16 cellular contexts compared by ENCODE assay signal in genomic region chr5:134088291-134088690, GRCh38. TPM values are rescaled to one million over a fixed set of nuclear protein-coding genes. Genes with fewer than 3 reads are reported as not detected.
DNase-seq lines count a peak whose midpoint lies in the region; ATAC-seq and TF ChIP-seq lines count a peak whose summit lies in the region.
"Had no signal": no experiment of that assay in that cellular context is flagged by ENCODE, and none has a peak within 500 bp of the region (broad histone marks: within the 10 kb centered on the region; RNA-seq: fewer than 3 reads in every experiment).

No MANE protein-coding gene starts in this region.

- no peak overlapping the region for H2BK12ac ChIP-seq in trophoblast cell (ENCODE audit: low read length)

- H3K36me3 Mint-ChIP-seq in naive thymus-derived CD4-positive, alpha-beta T cell, result peaks cover 5 to 13% (median 6%) of the 10 kb centered on the region in 5 donors

- CTCF ChIA-PET in SK-N-SH (lab: Yijun Ruan, JAX), result interaction anchor here (1.0 to 2.8 kb wide), 4 partner anchors 12 to 48 kb away, joined by 3 to 11 read pairs (median 6); no protein-coding TSS in a partner anchor
- CTCF ChIA-PET in naive thymus-derived CD4-positive, alpha-beta T cell (lab: Charles Lee), result interaction anchor here (0.6 to 2.0 kb wide), 5 partner anchors 10 to 52 kb away, joined by 3 to 12 read pairs (median 5); no protein-coding TSS in a partner anchor

- H4K12ac ChIP-seq in trophoblast cell (ENCODE audit: low read depth, low read length), result no peak overlapping the region

- H3K4me3 Mint-ChIP-seq in naive thymus-derived CD4-positive, alpha-beta T cell, result peak overlapping the region in 9 of 10 donors; percentile 53 to 87 (median 81)

- no peak overlapping the region for H3K4me3 ChIP-seq in SK-N-SH (ENCODE audit: low read depth in 2 of 2, low read length in 1 of 2)
- no peak overlapping the region for H3K4me3 ChIP-seq in naive thymus-derived CD4-positive, alpha-beta T cell (ENCODE audit: low read length)
- H3K4me3 ChIP-seq in ovary, result no peak overlapping the region
- no peak overlapping the region for H3K4me3 ChIP-seq in trophoblast cell (ENCODE audit: low read depth, low read length)
- H3K4me3 ChIP-seq in adrenal gland, result no peak overlapping the region
- H3K4me3 ChIP-seq: esophagus squamous epithelium, thyroid gland had no signal

- no peaks in the 10 kb centered on the region for H4K20me1 ChIP-seq in SK-N-SH (ENCODE audit: insufficient read depth)

- no peak overlapping the region for H2BK120ac ChIP-seq in trophoblast cell (ENCODE audit: insufficient read depth, low read length, poor library complexity)

- H2BK5ac ChIP-seq in trophoblast cell (ENCODE audit: low read depth, low read length, poor library complexity), result no peak overlapping the region

- H3K4ac ChIP-seq in trophoblast cell (ENCODE audit: low read depth, low read length), result no peak overlapping the region

- POLR2A ChIA-PET in SK-N-SH (lab: Yijun Ruan, JAX), result interaction anchor here (2.4 kb wide), 1 partner anchor 19 kb away, joined by 11 read pairs; no protein-coding TSS in a partner anchor
- POLR2A ChIA-PET in naive thymus-derived CD4-positive, alpha-beta T cell (lab: Charles Lee), result interaction anchor here (0.7 to 6.6 kb wide), 7 partner anchors 7 to 48 kb away, joined by 3 to 43 read pairs (median 5); no protein-coding TSS in a partner anchor

- no peak for TF ChIP-seq RAD21 in SK-N-SH (IDR thresholded peaks at IDR 0.05; ENCODE audit: low read length)

- no peaks in the 10 kb centered on the region for H3K79me1 ChIP-seq in trophoblast cell (ENCODE audit: low read length)

- TF ChIP-seq POLR2A in ovary (IDR thresholded peaks at IDR 0.05), result no peak
- TF ChIP-seq POLR2A in adrenal gland (IDR thresholded peaks at IDR 0.05), result no peak

- H2AK5ac ChIP-seq in trophoblast cell (ENCODE audit: low read length), result no peak overlapping the region

- no peak overlapping the region for H3K18ac ChIP-seq in trophoblast cell (ENCODE audit: low read length)

- no peaks in the 10 kb centered on the region for H3K9me2 ChIP-seq in SK-N-SH

- peaks cover 0 to 29% (median 0%) of the 10 kb centered on the region in 5 donors for H3K27me3 Mint-ChIP-seq in naive thymus-derived CD4-positive, alpha-beta T cell

- no peak overlapping the region for H3K9ac ChIP-seq in SK-N-SH
- H3K9ac ChIP-seq in trophoblast cell (ENCODE audit: low read length), result no peak overlapping the region

- H3K27me3 ChIP-seq in SK-N-SH (ENCODE audit: insufficient read depth), result no peaks in the 10 kb centered on the region
- no peaks in the 10 kb centered on the region for H3K27me3 ChIP-seq in naive thymus-derived CD4-positive, alpha-beta T cell (ENCODE audit: control insufficient read depth in 2 of 2, insufficient read depth in 2 of 2, low read length in 2 of 2)
- H3K27me3 ChIP-seq in ovary, result no peaks in the 10 kb centered on the region
- H3K27me3 ChIP-seq in trophoblast cell (ENCODE audit: insufficient read depth, low read length), result no peaks in the 10 kb centered on the region
- H3K27me3 ChIP-seq in adrenal gland, result no peaks in the 10 kb centered on the region
- H3K27me3 ChIP-seq: thyroid gland had no signal

- no peaks in the 10 kb centered on the region for H3K79me2 ChIP-seq in SK-N-SH (ENCODE audit: insufficient read depth)
- no peaks in the 10 kb centered on the region for H3K79me2 ChIP-seq in trophoblast cell (ENCODE audit: control insufficient read depth, insufficient read depth, low read length, poor library complexity)

- no peak for DNase-seq in SK-N-SH
- peak; percentile 84 for DNase-seq in GM03348 (ENCODE audit: low spot score)
- DNase-seq in amniotic epithelial cell (ENCODE audit: low read depth), result peak; percentile 29
- DNase-seq in naive thymus-derived CD4-positive, alpha-beta T cell, result no peak
- DNase-seq in ovary, result no peak
- no peak for DNase-seq in trophoblast cell
- no peak for DNase-seq in adrenal gland
- DNase-seq: activated CD4-positive, CD25-positive, alpha-beta regulatory T cell; activated gamma-delta T cell; esophagus squamous epithelium; NCI-H1694 treated with DMSO at 0.1 percent for 48 hours; NCI-H446 treated with DMSO at 0.1 percent for 48 hours; stimulated activated CD4-positive, alpha-beta T cell treated with anti-CD3 and anti-CD28 coated beads, Interleukin-12 subunit alpha, Interleukin-12 subunit beta, amount 100 ng/mL, for 4 hours; thyroid gland had no signal

- peak overlapping the region in 1 of 2 experiments; percentile 77; a peak in 1 of 4 replicates for H3K27ac ChIP-seq in SK-N-SH (ENCODE audit: low read depth in 2 of 2, low read length in 1 of 2)
- H3K27ac ChIP-seq in naive thymus-derived CD4-positive, alpha-beta T cell (ENCODE audit: low read depth, low read length), result peak overlapping the region; percentile 66
- no peak overlapping the region for H3K27ac ChIP-seq in ovary
- H3K27ac ChIP-seq in trophoblast cell (ENCODE audit: low read depth, low read length), result no peak overlapping the region
- no peak overlapping the region for H3K27ac ChIP-seq in adrenal gland
- H3K27ac ChIP-seq: 22Rv1, esophagus squamous epithelium, thyroid gland had no signal

- H3K9me3 ChIP-seq in SK-N-SH, result no peaks in the 10 kb centered on the region
- H3K9me3 ChIP-seq in naive thymus-derived CD4-positive, alpha-beta T cell (ENCODE audit: control insufficient read depth in 2 of 3, low read length in 3 of 3), result no peaks in the 10 kb centered on the region
- H3K9me3 ChIP-seq in ovary, result no peaks in the 10 kb centered on the region
- H3K9me3 ChIP-seq in trophoblast cell (ENCODE audit: insufficient read depth, low read depth, low read length), result peaks cover 3% of the 10 kb centered on the region
- no peaks in the 10 kb centered on the region for H3K9me3 ChIP-seq in adrenal gland (replicated peaks in 1 of 3)
- H3K9me3 ChIP-seq: esophagus squamous epithelium, thyroid gland had no signal

- TF ChIP-seq EP300 in SK-N-SH (IDR thresholded peaks at IDR 0.05; ENCODE audit: borderline replicate concordance in 1 of 2, low read depth in 1 of 2, low read length in 1 of 2), result no peak
- TF ChIP-seq EP300 in ovary (IDR thresholded peaks at IDR 0.05), result no peak

- no peak for TF ChIP-seq CTCF in SK-N-SH (IDR thresholded peaks at IDR 0.05)
- TF ChIP-seq CTCF in ovary (IDR thresholded peaks at IDR 0.05), result no peak
- TF ChIP-seq CTCF in adrenal gland (IDR thresholded peaks at IDR 0.05), result no peak

- no peak overlapping the region for H3K14ac ChIP-seq in trophoblast cell (ENCODE audit: low read length)

- H3K27ac Mint-ChIP-seq in naive thymus-derived CD4-positive, alpha-beta T cell, result peak overlapping the region; percentile 89 to 99 (median 96)

- no peaks in the 10 kb centered on the region for H3K36me3 ChIP-seq in SK-N-SH (replicated peaks in 1 of 2; ENCODE audit: control insufficient read depth in 1 of 2, insufficient read depth in 2 of 2, low read length in 1 of 2)
- peaks cover 0 to 3% (median 0%) of the 10 kb centered on the region in 3 experiments for H3K36me3 ChIP-seq in naive thymus-derived CD4-positive, alpha-beta T cell (ENCODE audit: control insufficient read depth in 2 of 3, insufficient read depth in 3 of 3, low read length in 3 of 3)
- H3K36me3 ChIP-seq in ovary, result no peaks in the 10 kb centered on the region
- H3K36me3 ChIP-seq in trophoblast cell (ENCODE audit: control insufficient read depth in 1 of 2, insufficient read depth in 2 of 2, low read length in 2 of 2), result no peaks in the 10 kb centered on the region
- H3K36me3 ChIP-seq in adrenal gland (replicated peaks in 1 of 2), result no peaks in the 10 kb centered on the region
- H3K36me3 ChIP-seq: esophagus squamous epithelium, thyroid gland had no signal

- peaks cover 60 to 100% (median 86%) of the 10 kb centered on the region in 7 donors for H3K4me1 Mint-ChIP-seq in naive thymus-derived CD4-positive, alpha-beta T cell

- H4K91ac ChIP-seq in trophoblast cell (ENCODE audit: low read depth, low read length), result no peak overlapping the region

- H3F3A ChIP-seq in SK-N-SH (replicated peaks; ENCODE audit: insufficient read depth), result no peaks in the 10 kb centered on the region

- no peak overlapping the region for H2AFZ ChIP-seq in SK-N-SH (ENCODE audit: low read depth)
- no peak overlapping the region for H2AFZ ChIP-seq in trophoblast cell (ENCODE audit: insufficient read depth, low read length, poor library complexity)

- no peak overlapping the region for H3K4me2 ChIP-seq in SK-N-SH
- no peak overlapping the region for H3K4me2 ChIP-seq in trophoblast cell (ENCODE audit: low read length)

- H3K9me3 Mint-ChIP-seq in naive thymus-derived CD4-positive, alpha-beta T cell, result no peaks in the 10 kb centered on the region

- intact Hi-C loops in naive thymus-derived CD4-positive, alpha-beta T cell (cut with micrococcal nuclease), result no loop called here
- intact Hi-C loops in ovary (cut with DNase I), result no loop called here
- intact Hi-C loops in adrenal gland (cut with DNase I), result no loop called here

- peak; percentile 36; the same call in 1 of the 3 replicates for ATAC-seq in SK-N-SH treated with all-trans-retinoic acid at 6 μM for 48 hours
- no peak for ATAC-seq in naive thymus-derived CD4-positive, alpha-beta T cell

- H3K23ac ChIP-seq in trophoblast cell (ENCODE audit: low read length), result no peak overlapping the region

- no peak overlapping the region for H4K8ac ChIP-seq in trophoblast cell (ENCODE audit: low read depth, low read length)

- H3K4me1 ChIP-seq in SK-N-SH (ENCODE audit: control insufficient read depth in 1 of 2, insufficient read depth in 2 of 2, low read depth in 1 of 2, low read length in 1 of 2), result peaks cover 0 to 45% of the 10 kb centered on the region in 2 experiments; a peak in 1 of 4 replicates
- peaks cover 68 to 97% of the 10 kb centered on the region in 2 donors for H3K4me1 ChIP-seq in naive thymus-derived CD4-positive, alpha-beta T cell (ENCODE audit: control insufficient read depth in 2 of 2, insufficient read depth in 2 of 2, low read length in 2 of 2)
- no peaks in the 10 kb centered on the region for H3K4me1 ChIP-seq in ovary (ENCODE audit: insufficient read depth)
- peaks cover 0 to 2% of the 10 kb centered on the region in 2 experiments for H3K4me1 ChIP-seq in trophoblast cell (ENCODE audit: control insufficient read depth in 1 of 2, insufficient read depth in 2 of 2, low read length in 2 of 2)
- no peaks in the 10 kb centered on the region for H3K4me1 ChIP-seq in adrenal gland (replicated peaks in 1 of 2)
- H3K4me1 ChIP-seq: thyroid gland had no signal

TF ChIP-seq in SK-N-SH treated with all-trans-retinoic acid at 6 μM for 48 hours, 23 proteins besides CTCF, POLR2A, EP300 and RAD21 (continues in another document):
- TF ChIP-seq ESRRG (CRISPR knock-in tag; IDR thresholded peaks at IDR 0.05) (no peak), SNAI2 (CRISPR knock-in tag; IDR thresholded peaks at IDR 0.05) (no peak)

TF ChIP-seq in SK-N-SH, 30 proteins besides CTCF, POLR2A, EP300 and RAD21 (continues in another document):
- no peak for TF ChIP-seq RXRA (IDR thresholded peaks at IDR 0.05; ENCODE audit: borderline replicate concordance, low read depth)

RNA-seq across cellular contexts. Expression of gene TCF7, which starts 26.2 kb away (rescaled TPM):
- polyA plus RNA-seq in SK-N-SH (2012; rRNA removed), result 2.3 and 2.7 TPM in 2 replicates
- 1.9 and 2.9 TPM in 2 replicates for polyA plus RNA-seq in SK-N-SH (2012; cell fraction: cytosol; rRNA removed)
- 4.0 and 4.4 TPM in 2 replicates for polyA plus RNA-seq in SK-N-SH (2012; cell fraction: nucleus; rRNA removed)
- total RNA-seq in naive thymus-derived CD4-positive, alpha-beta T cell, result 1,000 to 10,000 TPM in 2 of 5 experiments, 100 to 1,000 TPM in 3; 203 to 1,066 (median 643) TPM
- 100 to 1,000 TPM; 356 to 560 TPM for polyA plus RNA-seq in naive thymus-derived CD4-positive, alpha-beta T cell
- 10 to 100 TPM in 1 of 7 donors, 1 to 10 TPM in 6; 2.9 to 15.2 (median 4.2) TPM for total RNA-seq in ovary
- 1 to 10 TPM; 1.7 to 2.5 TPM for polyA plus RNA-seq in ovary
- polyA plus RNA-seq in trophoblast cell (2013), result 10.2 and 10.8 TPM in 2 replicates
- total RNA-seq in adrenal gland, result 1 to 10 TPM; 6.2 to 9.6 (median 7.6) TPM
- polyA plus RNA-seq in adrenal gland, result 1 to 10 TPM; 3.9 to 5.4 (median 5.1) TPM

Comparison
In these comparisons a context has a peak if more than half of its experiments do, and no peak if none do; other contexts are left out.
1. DNase-seq: peak in GM03348 (single experiment) and amniotic epithelial cell (single experiment); none in SK-N-SH (single experiment), naive thymus-derived CD4-positive, alpha-beta T cell (0 of 9), ovary (0 of 5), trophoblast cell (0 of 2) and adrenal gland (0 of 7).
2. RNA of gene TCF7, which starts 26.2 kb away (polyA plus RNA-seq): 356 to 560 TPM in naive thymus-derived CD4-positive, alpha-beta T cell; 3.9 to 5.4 TPM in adrenal gland, 1.9 to 4.4 TPM in SK-N-SH and 1.7 to 2.5 TPM in ovary; every median in the first group is over 10 times any median in the second.